ENCODE assay signal across 28 cellular contexts in the genomic region with DNA sequence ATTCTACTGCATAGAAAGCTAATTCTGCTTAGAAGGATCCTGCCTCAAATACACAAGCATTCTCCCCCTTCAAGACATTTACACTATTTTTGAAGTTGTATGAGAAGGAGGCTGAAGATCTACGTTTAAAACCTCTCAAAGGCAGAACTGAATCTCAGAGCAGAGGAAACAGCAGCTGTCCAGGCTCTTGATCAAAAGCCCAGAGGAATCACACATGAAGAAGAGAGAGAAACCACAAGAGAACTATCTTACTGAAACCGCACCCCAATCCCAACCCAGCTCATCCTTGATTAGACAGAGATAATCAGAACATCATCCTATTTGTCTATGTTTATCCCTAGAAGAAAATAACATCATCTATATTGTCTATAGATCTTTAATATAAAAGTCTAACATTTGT.
"Had no signal": no experiment of that assay in that cellular context is flagged by ENCODE, and none has a peak within 500 bp of the region (broad histone marks: within the 10 kb centered on the region; RNA-seq: fewer than 3 reads in every experiment).

No MANE protein-coding gene starts in this region.

- H3K9me3 ChIP-seq: adrenal gland, left lung, spleen, thyroid gland, upper lobe of right lung had no signal

- H3K36me3 ChIP-seq: adrenal gland, ascending aorta, brain microvascular endothelial cell, left lung, spleen, thyroid gland, upper lobe of right lung had no signal

- H2AFZ ChIP-seq: hepatocyte had no signal

- H3K4me3 Mint-ChIP-seq: activated CD4-positive, alpha-beta T cell treated with anti-CD3 and anti-CD28 coated beads for 36 hours; activated naive CD8-positive, alpha-beta T cell; activated T-cell treated with anti-CD3 and anti-CD28 coated beads, Interleukin-2, amount 50 U/mL, for 24 hours; activated T-helper 17 cell treated with anti-CD3 and anti-CD28 coated beads, Interleukin-2, amount 50 U/mL, for 72 hours; dendritic cell treated with granulocyte-macrophage colony-stimulating factor and Interleukin-4, amounts not matched to agents 40 ng/mL and 50 ng/mL, for 4 days; mesothelial cell of epicardium; natural killer cell treated with Interleukin-12 subunit alpha and Interleukin-12 subunit beta and Interleukin-15 and Interleukin-18, amount 100 ng/mL, for 72 hours; WTC11 had no signal

- ATAC-seq: activated CD4-positive, alpha-beta T cell treated with anti-CD3 and anti-CD28 coated beads for 36 hours; activated T-helper 17 cell treated with anti-CD3 and anti-CD28 coated beads, Interleukin-2, amount 50 U/mL, for 72 hours; left lung; natural killer cell treated with Interleukin-12 subunit alpha and Interleukin-12 subunit beta and Interleukin-15 and Interleukin-18, amount 100 ng/mL, for 72 hours; upper lobe of right lung; WTC11 had no signal

- H3K36me3 Mint-ChIP-seq: activated naive CD8-positive, alpha-beta T cell; WTC11 had no signal

- H3K4me2 ChIP-seq: hepatocyte had no signal

- H3K27ac Mint-ChIP-seq: activated CD4-positive, alpha-beta T cell treated with anti-CD3 and anti-CD28 coated beads for 36 hours; activated naive CD8-positive, alpha-beta T cell; activated T-cell treated with anti-CD3 and anti-CD28 coated beads, Interleukin-2, amount 50 U/mL, for 24 hours; activated T-helper 17 cell treated with anti-CD3 and anti-CD28 coated beads, Interleukin-2, amount 50 U/mL, for 72 hours; dendritic cell treated with granulocyte-macrophage colony-stimulating factor and Interleukin-4, amounts not matched to agents 40 ng/mL and 50 ng/mL, for 4 days; mesothelial cell of epicardium; natural killer cell treated with Interleukin-12 subunit alpha and Interleukin-12 subunit beta and Interleukin-15 and Interleukin-18, amount 100 ng/mL, for 72 hours; progenitor cell of endocrine pancreas; WTC11 had no signal

- H3K27me3 ChIP-seq: adrenal gland, ascending aorta, brain microvascular endothelial cell, hepatocyte, left lung, spleen, thyroid gland, upper lobe of right lung had no signal

- H3K27me3 Mint-ChIP-seq: activated CD4-positive, alpha-beta T cell treated with anti-CD3 and anti-CD28 coated beads for 36 hours; dendritic cell treated with granulocyte-macrophage colony-stimulating factor and Interleukin-4, amounts not matched to agents 40 ng/mL and 50 ng/mL, for 4 days; progenitor cell of endocrine pancreas had no signal

- H3K9me3 Mint-ChIP-seq: activated T-helper 17 cell treated with anti-CD3 and anti-CD28 coated beads, Interleukin-2, amount 50 U/mL, for 72 hours; dendritic cell treated with granulocyte-macrophage colony-stimulating factor and Interleukin-4, amounts not matched to agents 40 ng/mL and 50 ng/mL, for 4 days; WTC11 had no signal

- H3K27ac ChIP-seq: adrenal gland, ascending aorta, brain microvascular endothelial cell, hepatocyte, left lung, thyroid gland, upper lobe of right lung had no signal

- H3K4me3 ChIP-seq: adrenal gland, ascending aorta, hepatocyte, left lung, lung, spleen, thyroid gland, upper lobe of right lung had no signal

- DNase-seq: activated CD4-positive, alpha-beta T cell treated with anti-CD3 and anti-CD28 coated beads for 36 hours; activated CD4-positive, alpha-beta T cell treated with anti-CD3 and anti-CD28 coated beads, Interleukin-2, amount 50 U/mL, for 4 hours; activated CD8-positive, alpha-beta memory T cell treated with anti-CD3 and anti-CD28 coated beads for 24 hours; activated CD8-positive, alpha-beta memory T cell treated with anti-CD3 and anti-CD28 coated beads, Interleukin-2, amount 50 U/mL, for 4 hours; activated T-cell treated with anti-CD3 and anti-CD28 coated beads, Interleukin-2, amount 50 U/mL, for 24 hours; adrenal gland; brain microvascular endothelial cell; caudate nucleus; effector CD8-positive, alpha-beta T cell; foreskin melanocyte; kidney glomerular epithelial cell; left lung; spleen; stimulated activated CD4-positive, alpha-beta T cell treated with anti-CD3 and anti-CD28 coated beads, Interleukin-4, amount 100 ng/mL, for 1 hour; stimulated activated naive CD4-positive, alpha-beta T cell treated with Interleukin-2 at 50 U/mL for 16 hours; T-helper 9 cell; thyroid gland; upper lobe of right lung had no signal
